In the genomic region with DNA sequence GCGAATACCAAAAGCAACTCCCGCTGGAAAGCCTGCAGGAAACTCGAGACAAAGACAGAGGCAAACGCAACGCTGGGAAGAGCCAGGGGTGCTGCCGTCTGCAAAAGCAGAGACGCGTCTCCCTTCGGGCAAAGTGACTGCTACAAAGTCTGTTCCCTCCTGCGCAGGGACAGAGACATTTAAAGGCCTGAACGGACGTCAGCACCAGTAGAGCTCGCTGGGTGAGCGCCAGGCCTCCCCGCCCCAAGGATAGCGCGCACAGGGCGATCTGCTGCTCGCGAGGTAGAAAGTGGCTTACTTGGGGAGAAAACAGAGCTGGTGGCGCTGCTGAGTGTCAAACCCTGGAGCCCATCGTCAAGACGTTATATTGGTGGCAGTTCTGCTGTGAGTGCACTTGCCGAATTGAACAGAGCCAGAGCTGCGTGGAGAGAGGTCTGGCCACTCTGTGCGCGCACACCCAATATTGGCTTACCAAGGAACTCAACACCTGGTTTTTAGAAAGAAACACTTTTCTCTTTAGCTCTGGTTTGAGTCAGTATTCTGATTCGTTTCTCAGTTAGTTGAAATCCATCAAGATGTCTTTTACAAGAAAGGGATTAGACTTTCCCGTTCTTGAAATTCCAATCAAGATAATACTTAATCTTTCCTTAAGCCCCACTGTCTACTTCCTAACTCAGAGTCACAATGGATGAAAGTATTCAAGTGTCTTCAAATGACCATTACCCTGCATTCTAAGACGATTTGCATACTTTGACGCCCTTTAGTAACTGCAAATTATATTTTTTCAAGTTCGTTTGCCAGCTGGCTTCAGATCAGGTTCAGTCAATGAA, we compare ENCODE assay signal across 8 cellular contexts.
DNase-seq lines count a peak whose midpoint lies in the region; ATAC-seq lines count a peak whose summit lies in the region.

No MANE protein-coding gene starts in this region.

- peak overlapping the region; percentile 73 for H3K4me3 ChIP-seq in iPS-18a (ENCODE audit: low read length)

- H3K27me3 Mint-ChIP-seq in activated naive CD8-positive, alpha-beta T cell treated with anti-CD3 and anti-CD28 coated beads for 36 hours = peaks cover 29% of the 10 kb centered on the region

- no peak overlapping the region for H3K27ac Mint-ChIP-seq in activated naive CD8-positive, alpha-beta T cell treated with anti-CD3 and anti-CD28 coated beads for 36 hours

- H3K9me3 Mint-ChIP-seq in activated naive CD8-positive, alpha-beta T cell treated with anti-CD3 and anti-CD28 coated beads for 36 hours = no peaks in the 10 kb centered on the region

- peak overlapping the region; percentile 33 for H3K9ac ChIP-seq in iPS-18a (ENCODE audit: low read length)

- H3K36me3 ChIP-seq in iPS-18a (ENCODE audit: control insufficient read depth, low read depth, low read length) = no peaks in the 10 kb centered on the region

- peaks cover 27% of the 10 kb centered on the region for H3K27me3 ChIP-seq in iPS-18a (ENCODE audit: control insufficient read depth, insufficient read depth, low read length)

- H3K4me1 Mint-ChIP-seq in activated naive CD8-positive, alpha-beta T cell treated with anti-CD3 and anti-CD28 coated beads for 36 hours = peaks cover 18% of the 10 kb centered on the region

- H3K9me3 ChIP-seq in iPS-18a (ENCODE audit: control insufficient read depth, low read depth, low read length) = no peaks in the 10 kb centered on the region

- H3K4me3 Mint-ChIP-seq in activated naive CD8-positive, alpha-beta T cell treated with anti-CD3 and anti-CD28 coated beads for 36 hours = peak overlapping the region; percentile 71

- ATAC-seq in stimulated activated naive CD8-positive, alpha-beta T cell treated with anti-CD3 and anti-CD28 coated beads, Interleukin-15, Interleukin-2, amounts not matched to agents 100 U/mL and 50 U/mL, for 24 hours = peak; percentile 32
- ATAC-seq in esophagus mucosa (no peak), HG02798 (IDR thresholded peaks at IDR 0.05; ENCODE audit: poor library complexity, unreplicated experiment) (no peak)
- no peak for ATAC-seq in activated CD4-positive, CD25-positive, alpha-beta regulatory T cell treated with anti-CD3 and anti-CD28 coated beads, Interleukin-2, amount 50 U/mL, for 24 hours

- DNase-seq in DMS153 treated with DMSO at 0.1 percent for 48 hours (lab: John Stamatoyannopoulos, UW; ENCODE audit: unreplicated experiment) (peak; percentile 11), NCI-H146 treated with DMSO at 0.1 percent for 48 hours (lab: John Stamatoyannopoulos, UW; ENCODE audit: unreplicated experiment) (peak; percentile 36)
- peak; percentile 21 for DNase-seq in activated naive CD8-positive, alpha-beta T cell treated with anti-CD3 and anti-CD28 coated beads for 36 hours
- DNase-seq in stimulated activated naive CD8-positive, alpha-beta T cell treated with anti-CD3 and anti-CD28 coated beads, Interleukin-15, Interleukin-2, amounts not matched to agents 100 U/mL and 50 U/mL, for 24 hours = peak; percentile 12

- peaks cover 6% of the 10 kb centered on the region for H3K4me1 ChIP-seq in iPS-18a (ENCODE audit: control insufficient read depth, low read depth, low read length)

- H3K27ac ChIP-seq in iPS-18a (ENCODE audit: low read length) = no peak overlapping the region

- no peaks in the 10 kb centered on the region for H3K36me3 Mint-ChIP-seq in activated naive CD8-positive, alpha-beta T cell treated with anti-CD3 and anti-CD28 coated beads for 36 hours
